In the genomic region with DNA sequence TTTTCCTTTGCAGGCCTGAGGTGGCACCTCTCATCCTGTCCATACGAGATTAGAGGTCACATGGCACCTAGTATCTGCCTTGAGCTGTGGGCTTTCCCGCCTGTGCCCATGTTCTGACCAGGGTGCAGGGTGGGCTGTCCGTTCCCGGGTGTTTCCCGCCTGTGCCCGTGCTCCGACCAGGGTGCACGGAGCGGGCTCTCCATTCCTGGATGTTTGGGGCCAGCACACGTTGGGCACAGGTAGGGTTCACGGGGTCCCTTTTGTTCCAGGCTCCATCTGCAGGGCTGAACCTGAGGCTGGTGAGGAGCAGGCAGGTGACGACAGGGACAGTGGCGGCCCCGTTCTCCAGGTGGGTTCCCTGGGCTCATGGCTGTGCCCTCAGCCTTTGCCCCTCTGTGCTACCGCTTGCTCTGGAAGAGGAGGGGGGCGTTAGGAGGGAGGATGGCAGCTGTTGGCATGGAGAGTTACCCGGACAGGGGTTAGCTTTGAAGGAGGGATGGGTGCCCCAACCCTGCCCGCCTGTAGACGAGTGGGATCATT, we compare ENCODE assay signal across 1 cellular context.
TF ChIP-seq lines count a peak whose summit lies in the region.

No MANE protein-coding gene starts in this region.

TF ChIP-seq in GM12878, 131 proteins besides CTCF, POLR2A, EP300 and RAD21:
- TF ChIP-seq MEF2B (IDR thresholded peaks at IDR 0.05; ENCODE audit: partially characterized antibody, poor library complexity, severe bottlenecking) (no peak), NFYA (IDR thresholded peaks at IDR 0.05; ENCODE audit: borderline replicate concordance, low read depth, low read length) (no peak), POLR2AphosphoS2 (IDR thresholded peaks at IDR 0.05; ENCODE audit: low read depth, low read length) (no peak), SIN3A (IDR thresholded peaks at IDR 0.05; ENCODE audit: low read depth, low read length) (no peak), HDGF (IDR thresholded peaks at IDR 0.05) (no peak), RELA (IDR thresholded peaks at IDR 0.05; ENCODE audit: borderline replicate concordance, partially characterized antibody) (no peak), CBFB (IDR thresholded peaks at IDR 0.05; ENCODE audit: low read depth) (no peak), CREM (IDR thresholded peaks at IDR 0.05; ENCODE audit: low read depth) (no peak), ZNF274 (IDR thresholded peaks at IDR 0.05; ENCODE audit: insufficient read depth, insufficient read length) (no peak), ZBED1 (IDR thresholded peaks at IDR 0.05; ENCODE audit: borderline replicate concordance) (no peak), RCOR1 (conservative IDR thresholded peaks at IDR 0.05; ENCODE audit: low read depth, low read length) (no peak)
- TF ChIP-seq, protein P1, sequence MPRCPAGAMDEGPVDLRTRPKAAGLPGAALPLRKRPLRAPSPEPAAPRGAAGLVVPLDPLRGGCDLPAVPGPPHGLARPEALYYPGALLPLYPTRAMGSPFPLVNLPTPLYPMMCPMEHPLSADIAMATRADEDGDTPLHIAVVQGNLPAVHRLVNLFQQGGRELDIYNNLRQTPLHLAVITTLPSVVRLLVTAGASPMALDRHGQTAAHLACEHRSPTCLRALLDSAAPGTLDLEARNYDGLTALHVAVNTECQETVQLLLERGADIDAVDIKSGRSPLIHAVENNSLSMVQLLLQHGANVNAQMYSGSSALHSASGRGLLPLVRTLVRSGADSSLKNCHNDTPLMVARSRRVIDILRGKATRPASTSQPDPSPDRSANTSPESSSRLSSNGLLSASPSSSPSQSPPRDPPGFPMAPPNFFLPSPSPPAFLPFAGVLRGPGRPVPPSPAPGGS (IDR thresholded peaks at IDR 0.05; ENCODE audit: borderline replicate concordance, insufficient read depth, low read depth, low read length, poor library complexity, severe bottlenecking) = no peak
TF ChIP-seq in GM12878: peak in this region for 0.
